9 cellular contexts compared by ENCODE assay signal in genomic region chr9:38371495-38371894, GRCh38. TPM values are rescaled to one million over a fixed set of nuclear protein-coding genes. Genes with fewer than 3 reads are reported as not detected.
A peak's percentile ranks its signal among the peaks of the same experiment; 100 is the strongest.
DNase-seq lines count a peak whose midpoint lies in the region; ATAC-seq lines count a peak whose summit lies in the region.
"Had no signal": no experiment of that assay in that cellular context is flagged by ENCODE, and none has a peak within 500 bp of the region (broad histone marks: within the 10 kb centered on the region; RNA-seq: fewer than 3 reads in every experiment).

No MANE protein-coding gene starts in this region.

- H3K79me1 ChIP-seq in mesendoderm (ENCODE audit: low read length), result no peaks in the 10 kb centered on the region

- no peaks in the 10 kb centered on the region for H3K36me3 Mint-ChIP-seq in activated naive CD8-positive, alpha-beta T cell treated with anti-CD3 and anti-CD28 coated beads, Interleukin-2, amount 50 U/mL, for 24 hours (ENCODE audit: low read depth)

- H3K9me3 Mint-ChIP-seq in activated naive CD8-positive, alpha-beta T cell treated with anti-CD3 and anti-CD28 coated beads, Interleukin-2, amount 50 U/mL, for 24 hours, result no peaks in the 10 kb centered on the region

- no peak overlapping the region for H3K4me3 ChIP-seq in mesendoderm (ENCODE audit: low read length)
- H3K4me3 ChIP-seq: heart left ventricle had no signal

- H3K79me2 ChIP-seq in mesendoderm (ENCODE audit: control insufficient read depth, insufficient read depth, low read length), result no peaks in the 10 kb centered on the region

- H3K23ac ChIP-seq in mesendoderm (ENCODE audit: low read length), result no peak overlapping the region

- ATAC-seq in GM19324 (IDR thresholded peaks at IDR 0.05; ENCODE audit: low FRiP score, unreplicated experiment) (peak; percentile 61), HG03521 (IDR thresholded peaks at IDR 0.05; ENCODE audit: unreplicated experiment) (no peak)
- peak; percentile 37 for ATAC-seq in activated naive CD8-positive, alpha-beta T cell treated with anti-CD3 and anti-CD28 coated beads, Interleukin-2, amount 50 U/mL, for 24 hours

- H3K4me1 ChIP-seq in mesendoderm (ENCODE audit: control insufficient read depth, low read depth, low read length), result no peaks in the 10 kb centered on the region
- H3K4me1 ChIP-seq: heart left ventricle had no signal

- peaks cover 6% of the 10 kb centered on the region for H3K27me3 Mint-ChIP-seq in activated naive CD8-positive, alpha-beta T cell treated with anti-CD3 and anti-CD28 coated beads, Interleukin-2, amount 50 U/mL, for 24 hours

- no peak overlapping the region for H2BK5ac ChIP-seq in mesendoderm (ENCODE audit: low read length)

- H3K56ac ChIP-seq in mesendoderm (ENCODE audit: low read length), result no peak overlapping the region

- H3K9ac ChIP-seq in mesendoderm (ENCODE audit: low read length), result no peak overlapping the region

- no peak overlapping the region for H3K27ac ChIP-seq in mesendoderm (ENCODE audit: low read depth, low read length)

- no peak overlapping the region for H3K4me2 ChIP-seq in mesendoderm (ENCODE audit: low read length)

- H3K4ac ChIP-seq in mesendoderm (ENCODE audit: low read depth, low read length), result no peak overlapping the region

- peak; percentile 68 for DNase-seq in DMS53 treated with DMSO at 0.1 percent for 48 hours (lab: John Stamatoyannopoulos, UW; ENCODE audit: unreplicated experiment)
- peak; percentile 17 to 79 (median 37) for DNase-seq in NCI-H1417 (lab: John Stamatoyannopoulos, UW)
- DNase-seq in activated naive CD8-positive, alpha-beta T cell treated with anti-CD3 and anti-CD28 coated beads, Interleukin-2, amount 50 U/mL, for 24 hours, result no peak
- peak; percentile 35 for DNase-seq in mesendoderm
- DNase-seq in NCI-H2081 treated with DMSO at 0.1 percent for 48 hours (lab: John Stamatoyannopoulos, UW), result no peak
- DNase-seq in G401 (ENCODE audit: low spot score), result no peak
- DNase-seq: heart left ventricle had no signal

- no peak overlapping the region for H2BK15ac ChIP-seq in mesendoderm (replicated peaks; ENCODE audit: low read depth)

- H3K36me3 ChIP-seq in mesendoderm (ENCODE audit: control insufficient read depth, insufficient read depth, low read length), result no peaks in the 10 kb centered on the region
- H3K36me3 ChIP-seq: heart left ventricle had no signal

- H3K27ac Mint-ChIP-seq in activated naive CD8-positive, alpha-beta T cell treated with anti-CD3 and anti-CD28 coated beads, Interleukin-2, amount 50 U/mL, for 24 hours, result no peak overlapping the region

- H4K5ac ChIP-seq in mesendoderm (ENCODE audit: low read length), result no peak overlapping the region

- no peaks in the 10 kb centered on the region for H3K4me1 Mint-ChIP-seq in activated naive CD8-positive, alpha-beta T cell treated with anti-CD3 and anti-CD28 coated beads, Interleukin-2, amount 50 U/mL, for 24 hours

- H2BK120ac ChIP-seq in mesendoderm (ENCODE audit: low read depth, low read length), result no peak overlapping the region

- in situ Hi-C loops in G401 (cut with HindIII; ENCODE audit: low sequenced_read_pairs), result no loop called here

- no peak overlapping the region for H3K18ac ChIP-seq in mesendoderm (ENCODE audit: low read length)

- H2AK5ac ChIP-seq in mesendoderm (ENCODE audit: low read length), result no peak overlapping the region

- no peak overlapping the region for H3K4me3 Mint-ChIP-seq in activated naive CD8-positive, alpha-beta T cell treated with anti-CD3 and anti-CD28 coated beads, Interleukin-2, amount 50 U/mL, for 24 hours

- H3K27me3 ChIP-seq in mesendoderm (ENCODE audit: insufficient read depth, low read length, poor library complexity), result no peaks in the 10 kb centered on the region
- H3K27me3 ChIP-seq: heart left ventricle had no signal

- WGBS in mesendoderm (ENCODE audit: extremely low coverage, insufficient coverage, low lambda C conversion rate), result no CpG with 5 or more reads among the region's 2 CpGs

- H4K8ac ChIP-seq in mesendoderm (ENCODE audit: low read depth, low read length), result no peak overlapping the region

RNA-seq across cellular contexts. Expression of gene ALDH1B1, which starts 21.0 kb away (rescaled TPM):
- polyA plus RNA-seq in mesendoderm (2013, experiment 1 of 2), result 28.7 TPM
- polyA plus RNA-seq in mesendoderm (2013, experiment 2 of 2), result 27.7 TPM
- total RNA-seq in G401 (2014; rRNA removed; shearing (Covaris generic)), result 61.8 and 87.4 TPM in 2 replicates

RNA-seq across cellular contexts. Expression of gene IGFBPL1, which starts 52.8 kb away (rescaled TPM):
- 8.6 TPM for polyA plus RNA-seq in mesendoderm (2013, experiment 1 of 2)
- polyA plus RNA-seq in mesendoderm (2013, experiment 2 of 2), result 8.8 TPM
- total RNA-seq in G401 (2014; rRNA removed; shearing (Covaris generic)), result 1.3 TPM in 1 of 2 replicates, not detected in the other
- polyA plus RNA-seq: heart left ventricle had no signal

Comparison
In these comparisons a context has a peak if more than half of its experiments do, and no peak if none do; other contexts are left out.
1. DNase-seq: peak in DMS53 treated with DMSO at 0.1 percent for 48 hours (single experiment), NCI-H1417 (3 of 3) and mesendoderm (single experiment); none in activated naive CD8-positive, alpha-beta T cell treated with anti-CD3 and anti-CD28 coated beads, Interleukin-2, amount 50 U/mL, for 24 hours (single experiment), NCI-H2081 treated with DMSO at 0.1 percent for 48 hours (single experiment) and G401 (single experiment).